Comparison of ENCODE assay signal across 25 cellular contexts in genomic region chr4:155657169-155657568, GRCh38.
DNase-seq lines count a peak whose midpoint lies in the region; ATAC-seq and FAIRE-seq lines count a peak whose summit lies in the region.
"Had no signal": no experiment of that assay in that cellular context is flagged by ENCODE, and none has a peak within 500 bp of the region (broad histone marks: within the 10 kb centered on the region; RNA-seq: fewer than 3 reads in every experiment).

No MANE protein-coding gene starts in this region.

- no peak overlapping the region for H3K9ac ChIP-seq in adipocyte (ENCODE audit: low read length)

- H3K36me3 ChIP-seq in adipocyte (ENCODE audit: control insufficient read depth, insufficient read depth, low read length, severe bottlenecking), result no peaks in the 10 kb centered on the region

- H3K4me3 ChIP-seq in adipocyte (ENCODE audit: low read length), result no peak overlapping the region
- H3K4me3 ChIP-seq: A549, PC-9 had no signal

- H3K4me1 ChIP-seq in adipocyte (ENCODE audit: control insufficient read depth, insufficient read depth, low read length), result no peaks in the 10 kb centered on the region
- H3K4me1 ChIP-seq: A549 had no signal

- no peaks in the 10 kb centered on the region for H3K27me3 ChIP-seq in adipocyte (replicated peaks; ENCODE audit: control insufficient read depth, insufficient read depth, low read length)

- DNase-seq in AG08395 (ENCODE audit: low spot score) (peak; percentile 35), GM19239 (ENCODE audit: insufficient read length, low spot score) (no peak), adipocyte (ENCODE audit: low read depth) (peak; percentile 69), fibroblast of peridontal ligament (ENCODE audit: extremely low read depth) (peak; percentile 48), 8988T (no peak)
- DNase-seq: CD8-positive, alpha-beta memory T cell; DMS 273 treated with DMSO at 0.1 percent for 48 hours; DMS79; GF-D8; GOT3; Kasumi-1; MV-4-11; NCI-H1105; NCI-H146; NCI-H2029; NCI-H446 treated with DMSO at 0.1 percent for 48 hours; NCI-H526; PC-9; SHP77 had no signal

- ATAC-seq in GM21526 (IDR thresholded peaks at IDR 0.05; ENCODE audit: low FRiP score, unreplicated experiment) (no peak), HG02610 (IDR thresholded peaks at IDR 0.05; ENCODE audit: unreplicated experiment) (no peak), HG03442 (IDR thresholded peaks at IDR 0.05; ENCODE audit: unreplicated experiment) (no peak)
- ATAC-seq: A549, HCT116 had no signal

- peaks cover 17% of the 10 kb centered on the region for H3K9me3 ChIP-seq in adipocyte (ENCODE audit: control insufficient read depth, low read length)
- H3K9me3 ChIP-seq: A549 had no signal

- peak; percentile 31 for FAIRE-seq in GM19239 (lab: Jason Lieb, UNC)
- FAIRE-seq: A549, GM12892 had no signal

Comparison
In these comparisons a context has a peak if more than half of its experiments do, and no peak if none do; other contexts are left out.
1. DNase-seq: peak in AG08395 (single experiment), adipocyte (single experiment) and fibroblast of peridontal ligament (single experiment); none in GM19239 (single experiment) and 8988T (single experiment).